ENCODE assay signal across 8 cellular contexts in the genomic region with DNA sequence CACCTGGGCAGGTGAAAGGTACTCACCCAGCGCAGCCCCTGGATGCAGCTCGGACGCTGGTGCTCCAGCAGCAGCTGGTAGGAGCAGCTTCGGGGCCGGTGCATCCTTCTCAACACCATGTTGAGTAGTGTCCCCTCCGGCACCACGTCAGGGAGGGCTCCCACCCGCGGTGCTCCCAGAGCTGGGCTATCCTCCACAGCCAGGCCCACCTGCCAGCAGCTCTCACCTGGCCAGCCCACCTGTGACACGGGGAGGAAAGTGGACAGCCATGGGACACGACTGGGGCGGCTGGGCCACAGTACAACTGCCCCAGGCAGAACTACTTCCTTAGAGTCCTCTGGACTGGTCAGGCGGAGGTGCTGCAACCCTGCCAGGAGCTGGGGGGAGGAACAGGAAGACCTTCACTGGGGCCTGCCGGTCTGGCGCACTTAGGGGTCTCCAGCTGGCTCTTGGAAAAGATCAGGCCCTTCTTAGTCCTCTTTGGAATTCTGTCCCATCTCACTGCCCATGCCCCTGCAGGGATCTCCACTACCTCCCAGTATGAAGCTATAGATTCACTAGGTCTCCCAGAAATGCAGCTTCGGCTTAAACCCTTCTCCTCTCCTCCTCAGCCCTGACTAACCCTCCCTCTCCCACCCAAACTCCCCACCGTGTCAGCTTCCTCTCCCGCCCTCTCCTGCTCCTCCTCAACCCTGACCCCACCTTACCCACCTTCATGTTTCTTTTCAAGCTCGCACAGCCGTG. TPM values are rescaled to one million over a fixed set of nuclear protein-coding genes. Genes with fewer than 3 reads are reported as not detected.
A peak's percentile ranks its signal among the peaks of the same experiment; 100 is the strongest.
DNase-seq lines count a peak whose midpoint lies in the region; ATAC-seq, FAIRE-seq and TF ChIP-seq lines count a peak whose summit lies in the region.

No MANE protein-coding gene starts in this region.

- DNase-seq in activated naive CD4-positive, alpha-beta T cell treated with anti-CD3 and anti-CD28 coated beads for 36 hours: no peak
- no peak for DNase-seq in activated naive CD4-positive, alpha-beta T cell treated with Interleukin-2 at 50 U/mL for 16 hours
- DNase-seq in mesothelial cell of epicardium (ENCODE audit: low spot score in 2 of 2, unreplicated experiment in 2 of 2): no peak
- DNase-seq in RCC 7860 (ENCODE audit: low spot score): no peak
- DNase-seq in central memory CD4-positive, alpha-beta T cell: no peak

- peak overlapping the region; percentile 20 to 70 for H3K9ac ChIP-seq in duodenal mucosa (ENCODE audit: low read depth in 1 of 2, low read length in 2 of 2)

- no peak overlapping the region for H3K27ac Mint-ChIP-seq in activated naive CD4-positive, alpha-beta T cell treated with anti-CD3 and anti-CD28 coated beads for 36 hours
- peak overlapping the region; percentile 58 for H3K27ac Mint-ChIP-seq in mesothelial cell of epicardium

- CTCF ChIA-PET in activated naive CD4-positive, alpha-beta T cell treated with anti-CD3 and anti-CD28 coated beads for 36 hours (lab: Charles Lee): interaction anchor here (0.6 to 11.6 kb wide), 16 partner anchors 10 to 1543 kb away, joined by 3 to 287 read pairs (median 6); partner anchors contain the start of genes SLC48A1 and VDR

- no peak for ATAC-seq in HG02623 (IDR thresholded peaks at IDR 0.05; ENCODE audit: unreplicated experiment)

- H3K9me3 ChIP-seq in duodenal mucosa (ENCODE audit: control insufficient read depth in 1 of 2, low read length in 2 of 2): no peaks in the 10 kb centered on the region

- TF ChIP-seq CTCF in mesothelial cell of epicardium (IDR thresholded peaks at IDR 0.05; ENCODE audit: unreplicated experiment): no peak

- H3K4me3 ChIP-seq in duodenal mucosa (ENCODE audit: low read depth in 1 of 2, low read length in 2 of 2) (peak overlapping the region; percentile 75 to 83), urinary bladder (ENCODE audit: low read depth, low read length) (peak overlapping the region; percentile 62)

- H3K4me1 Mint-ChIP-seq in activated naive CD4-positive, alpha-beta T cell treated with anti-CD3 and anti-CD28 coated beads for 36 hours (ENCODE audit: low read depth): peaks cover 24% of the 10 kb centered on the region
- H3K4me1 Mint-ChIP-seq in mesothelial cell of epicardium: peaks cover 60% of the 10 kb centered on the region

- H3K27me3 Mint-ChIP-seq in activated naive CD4-positive, alpha-beta T cell treated with anti-CD3 and anti-CD28 coated beads for 36 hours (ENCODE audit: low read depth): no peaks in the 10 kb centered on the region
- no peaks in the 10 kb centered on the region for H3K27me3 Mint-ChIP-seq in mesothelial cell of epicardium (ENCODE audit: low read depth)

- FAIRE-seq in RCC 7860 (lab: Jason Lieb, UNC): no peak

- no peaks in the 10 kb centered on the region for H3K36me3 Mint-ChIP-seq in activated naive CD4-positive, alpha-beta T cell treated with anti-CD3 and anti-CD28 coated beads for 36 hours (ENCODE audit: low read depth)
- H3K36me3 Mint-ChIP-seq in mesothelial cell of epicardium: no peaks in the 10 kb centered on the region

- peak overlapping the region; percentile 17 for H3K4me3 Mint-ChIP-seq in activated naive CD4-positive, alpha-beta T cell treated with anti-CD3 and anti-CD28 coated beads for 36 hours
- H3K4me3 Mint-ChIP-seq in mesothelial cell of epicardium: peak overlapping the region; percentile 64

- H3K36me3 ChIP-seq in duodenal mucosa (ENCODE audit: control insufficient read depth in 1 of 2, insufficient read depth in 2 of 2, low read length in 2 of 2) (no peaks in the 10 kb centered on the region), urinary bladder (ENCODE audit: insufficient read depth) (no peaks in the 10 kb centered on the region)

- H3K27me3 ChIP-seq in duodenal mucosa (ENCODE audit: control insufficient read depth in 1 of 2, insufficient read depth in 2 of 2, low read length in 2 of 2): no peaks in the 10 kb centered on the region

- H3K4me1 ChIP-seq in duodenal mucosa (ENCODE audit: control insufficient read depth in 1 of 2, insufficient read depth in 2 of 2, low read length in 2 of 2): peaks cover 52 to 59% of the 10 kb centered on the region in 2 donors
- no peaks in the 10 kb centered on the region for H3K4me1 ChIP-seq in urinary bladder (ENCODE audit: insufficient read depth)

- H3K27ac ChIP-seq in duodenal mucosa (ENCODE audit: low read depth, low read length) (peak overlapping the region; percentile 57), urinary bladder (ENCODE audit: low read depth) (peak overlapping the region; percentile 42)

- no peaks in the 10 kb centered on the region for H3K9me3 Mint-ChIP-seq in activated naive CD4-positive, alpha-beta T cell treated with anti-CD3 and anti-CD28 coated beads for 36 hours
- H3K9me3 Mint-ChIP-seq in mesothelial cell of epicardium: no peaks in the 10 kb centered on the region

- WGBS in urinary bladder: 44% methylated on average over 20 of the region's 20 CpGs

- intact Hi-C loops in activated naive CD4-positive, alpha-beta T cell treated with anti-CD3 and anti-CD28 coated beads for 36 hours (cut with micrococcal nuclease): loop anchor here (2.0 to 10.0 kb wide), 4 partner anchors 15 to 1427 kb away; partner anchors contain the start of gene TUBA1A

RNA-seq across cellular contexts. Expression of gene RAPGEF3, which starts 0.7 kb away (rescaled TPM):
- 1 to 10 TPM; 1.5 to 1.6 TPM for total RNA-seq in activated naive CD4-positive, alpha-beta T cell treated with anti-CD3 and anti-CD28 coated beads for 36 hours
- total RNA-seq in mesothelial cell of epicardium (18.0 to 20.9 TPM (median 19.4 TPM) in 3 replicates), urinary bladder (17.2 TPM)
- 38.7 TPM for polyA plus RNA-seq in urinary bladder

RNA-seq across cellular contexts. Expression of gene SLC48A1, which starts 15.0 kb away (rescaled TPM):
- total RNA-seq in activated naive CD4-positive, alpha-beta T cell treated with anti-CD3 and anti-CD28 coated beads for 36 hours: 10 to 100 TPM; 16.6 to 21.0 TPM
- total RNA-seq in mesothelial cell of epicardium (25.3 to 27.7 TPM (median 27.0 TPM) in 3 replicates), urinary bladder (8.6 TPM)
- 31.1 TPM for polyA plus RNA-seq in urinary bladder

RNA-seq across cellular contexts. Expression of gene ENDOU, which starts 32.7 kb away (rescaled TPM):
- under 1 TPM in 1 of 2 experiments, not detected in 1; 0.15 TPM for total RNA-seq in activated naive CD4-positive, alpha-beta T cell treated with anti-CD3 and anti-CD28 coated beads for 36 hours
- total RNA-seq in mesothelial cell of epicardium (0.11 to 0.51 TPM (median 0.29 TPM) in 3 replicates), urinary bladder (not detected)
- 1.4 TPM for polyA plus RNA-seq in urinary bladder

RNA-seq across cellular contexts. Expression of gene RPAP3, which starts 52.2 kb away (rescaled TPM):
- 10 to 100 TPM; 46.2 to 46.7 TPM for total RNA-seq in activated naive CD4-positive, alpha-beta T cell treated with anti-CD3 and anti-CD28 coated beads for 36 hours
- total RNA-seq in mesothelial cell of epicardium: 36.8 to 40.4 TPM (median 39.6 TPM) in 3 replicates
- 29.4 TPM for total RNA-seq in urinary bladder
- 15.5 TPM for polyA plus RNA-seq in urinary bladder
